ENCODE assay signal across 8 cellular contexts in the genomic region with DNA sequence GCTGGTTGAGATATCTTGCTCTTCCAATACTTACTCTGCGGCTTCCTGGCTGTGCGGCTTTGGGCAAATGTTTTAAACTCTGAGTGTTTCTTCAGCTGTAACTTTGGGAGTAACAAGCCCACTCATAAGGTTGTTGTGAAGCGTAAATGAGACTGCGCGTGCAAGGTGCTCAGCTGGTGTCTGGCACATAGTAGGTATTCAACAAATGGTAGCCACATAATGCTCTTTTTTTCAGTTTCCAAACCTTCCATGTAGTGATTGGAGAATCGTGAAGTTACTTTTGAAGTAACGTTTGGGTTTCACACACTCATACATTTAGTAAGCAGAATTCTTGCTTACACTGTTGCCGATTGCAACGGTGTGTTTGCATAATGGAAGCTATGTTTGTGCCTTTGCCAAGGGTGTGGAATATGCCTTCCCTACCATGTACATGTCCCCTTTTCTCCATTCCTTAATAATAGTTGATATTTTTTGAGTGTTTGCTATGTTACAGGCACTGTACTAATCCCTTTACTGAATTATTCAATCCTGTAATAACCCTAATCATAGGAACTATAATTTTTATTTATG. TPM values are rescaled to one million over a fixed set of nuclear protein-coding genes. Genes with fewer than 3 reads are reported as not detected.
DNase-seq lines count a peak whose midpoint lies in the region; ATAC-seq and TF ChIP-seq lines count a peak whose summit lies in the region.

No MANE protein-coding gene starts in this region.

- H3K27ac Mint-ChIP-seq in activated CD8-positive, alpha-beta memory T cell treated with anti-CD3 and anti-CD28 coated beads, Interleukin-2, amount 10 ng/mL, durations not matched to agents 7 days and 5 days = peak overlapping the region; percentile 95

- H3K4me3 ChIP-seq in adipocyte (ENCODE audit: low read length) (peak overlapping the region; percentile 92), thoracic aorta (peak overlapping the region; percentile 81)

- peaks cover 6% of the 10 kb centered on the region for H3K27me3 ChIP-seq in adipocyte (replicated peaks; ENCODE audit: control insufficient read depth, insufficient read depth, low read length)
- H3K27me3 ChIP-seq in layer of hippocampus (ENCODE audit: control insufficient read depth, insufficient read depth, low read length) = no peaks in the 10 kb centered on the region
- no peaks in the 10 kb centered on the region for H3K27me3 ChIP-seq in thoracic aorta (replicated peaks; ENCODE audit: insufficient read depth)

- no peaks in the 10 kb centered on the region for H3K9me3 Mint-ChIP-seq in activated CD8-positive, alpha-beta memory T cell treated with anti-CD3 and anti-CD28 coated beads, Interleukin-2, amount 10 ng/mL, durations not matched to agents 7 days and 5 days (ENCODE audit: low read depth)

- peak overlapping the region; percentile 96 for H3K9ac ChIP-seq in adipocyte (ENCODE audit: low read length)

- peaks cover 7% of the 10 kb centered on the region for H3K36me3 Mint-ChIP-seq in activated CD8-positive, alpha-beta memory T cell treated with anti-CD3 and anti-CD28 coated beads, Interleukin-2, amount 10 ng/mL, durations not matched to agents 7 days and 5 days

- TF ChIP-seq CTCF in thoracic aorta (IDR thresholded peaks at IDR 0.05) (no peak), GM10266 (IDR thresholded peaks at IDR 0.05; ENCODE audit: control insufficient read depth, insufficient read depth, low read depth, missing control alignments) (no peak)

- H3K9me3 ChIP-seq in adipocyte (ENCODE audit: control insufficient read depth, low read length) (no peaks in the 10 kb centered on the region), thoracic aorta (no peaks in the 10 kb centered on the region)

- H3K27me3 Mint-ChIP-seq in activated CD8-positive, alpha-beta memory T cell treated with anti-CD3 and anti-CD28 coated beads, Interleukin-2, amount 10 ng/mL, durations not matched to agents 7 days and 5 days = no peaks in the 10 kb centered on the region

- H3K4me1 Mint-ChIP-seq in activated CD8-positive, alpha-beta memory T cell treated with anti-CD3 and anti-CD28 coated beads, Interleukin-2, amount 10 ng/mL, durations not matched to agents 7 days and 5 days = peaks cover 29% of the 10 kb centered on the region

- CTCF ChIA-PET in activated CD8-positive, alpha-beta memory T cell treated with anti-CD3 and anti-CD28 coated beads, Interleukin-2, amount 10 ng/mL, durations not matched to agents 7 days and 5 days (lab: Charles Lee) = interaction anchor here (1.0 to 3.3 kb wide), 5 partner anchors 8 to 385 kb away, joined by 3 to 14 read pairs (median 10); no protein-coding TSS in a partner anchor

- no peak for ATAC-seq in activated CD8-positive, alpha-beta memory T cell treated with anti-CD3 and anti-CD28 coated beads, Interleukin-2, amount 10 ng/mL, durations not matched to agents 7 days and 5 days
- no peak for ATAC-seq in thoracic aorta (ENCODE audit: insufficient number of reproducible peaks, low FRiP score, low read depth)

- peak overlapping the region; percentile 55 for H3K27ac ChIP-seq in layer of hippocampus (ENCODE audit: low read depth, low read length)
- peak overlapping the region; percentile 83 to 89 for H3K27ac ChIP-seq in thoracic aorta

- peak overlapping the region; percentile 98 for H3K4me3 Mint-ChIP-seq in activated CD8-positive, alpha-beta memory T cell treated with anti-CD3 and anti-CD28 coated beads, Interleukin-2, amount 10 ng/mL, durations not matched to agents 7 days and 5 days

- H3K4me1 ChIP-seq in adipocyte (ENCODE audit: control insufficient read depth, insufficient read depth, low read length) (peaks cover 29% of the 10 kb centered on the region), thoracic aorta (ENCODE audit: control insufficient read depth in 1 of 2, low read depth in 2 of 2) (peaks cover 2 to 15% of the 10 kb centered on the region in 2 donors)

- H3K36me3 ChIP-seq in adipocyte (ENCODE audit: control insufficient read depth, insufficient read depth, low read length, severe bottlenecking) (no peaks in the 10 kb centered on the region), thoracic aorta (no peaks in the 10 kb centered on the region)

- no peak for DNase-seq in activated CD8-positive, alpha-beta memory T cell treated with anti-CD3 and anti-CD28 coated beads, Interleukin-2, amount 10 ng/mL, durations not matched to agents 7 days and 5 days
- DNase-seq in activated CD8-positive, alpha-beta memory T cell treated with anti-CD3 and anti-CD28 coated beads, Interleukin-2, amount 50 U/mL, for 4 hours = no peak
- DNase-seq in adipocyte (ENCODE audit: low read depth) = peak; percentile 5
- DNase-seq in thoracic aorta (ENCODE audit: low spot score) = no peak
- DNase-seq in GM10266 (ENCODE audit: extremely low spot score) = no peak
- no peak for DNase-seq in NCI-H128 (lab: John Stamatoyannopoulos, UW; ENCODE audit: unreplicated experiment)
- DNase-seq in putamen (ENCODE audit: low spot score) = no peak

RNA-seq across cellular contexts. Expression of gene DHRS7B, which starts 0.8 kb away (rescaled TPM):
- total RNA-seq in activated CD8-positive, alpha-beta memory T cell treated with anti-CD3 and anti-CD28 coated beads, Interleukin-2, amount 10 ng/mL, durations not matched to agents 7 days and 5 days = 10 to 100 TPM; 18.8 to 19.0 TPM
- total RNA-seq in thoracic aorta = 10 to 100 TPM; 30.5 to 44.5 TPM
